ENCODE assay signal across 27 cellular contexts in genomic region chr12:94192506-94192905, GRCh38. TPM values are rescaled to one million over a fixed set of nuclear protein-coding genes. Genes with fewer than 3 reads are reported as not detected.
A peak's percentile ranks its signal among the peaks of the same experiment; 100 is the strongest.
DNase-seq lines count a peak whose midpoint lies in the region; ATAC-seq, FAIRE-seq and TF ChIP-seq lines count a peak whose summit lies in the region.
"Had no signal": no experiment of that assay in that cellular context is flagged by ENCODE, and none has a peak within 500 bp of the region (broad histone marks: within the 10 kb centered on the region; RNA-seq: fewer than 3 reads in every experiment).

No MANE protein-coding gene starts in this region.

- H3K36me3 ChIP-seq in Loucy (ENCODE audit: insufficient read depth, low read length) (peaks cover 10% of the 10 kb centered on the region; the same call in 1 of the 2 replicates), bronchial epithelial cell (ENCODE audit: control insufficient read depth, insufficient read depth, low read length) (no peaks in the 10 kb centered on the region), neutrophil (peaks cover 100% of the 10 kb centered on the region)

- no peak overlapping the region for H3K4me3 Mint-ChIP-seq in activated CD8-positive, alpha-beta memory T cell treated with anti-CD3 and anti-CD28 coated beads, Interleukin-2, amount 10 ng/mL, durations not matched to agents 7 days and 5 days
- H3K4me3 Mint-ChIP-seq: B cell; CD8-positive, alpha-beta memory T cell had no signal

- peaks cover 3% of the 10 kb centered on the region for H3K9me3 Mint-ChIP-seq in activated CD8-positive, alpha-beta memory T cell treated with anti-CD3 and anti-CD28 coated beads, Interleukin-2, amount 10 ng/mL, durations not matched to agents 7 days and 5 days (ENCODE audit: low read depth)
- H3K9me3 Mint-ChIP-seq: CD8-positive, alpha-beta memory T cell had no signal

- DNase-seq in activated CD8-positive, alpha-beta memory T cell treated with anti-CD3 and anti-CD28 coated beads for 24 hours, result peak; percentile 4
- no peak for DNase-seq in activated CD8-positive, alpha-beta memory T cell treated with anti-CD3 and anti-CD28 coated beads, Interleukin-2, amount 10 ng/mL, durations not matched to agents 7 days and 5 days
- DNase-seq in bronchial epithelial cell (ENCODE audit: low read depth) (peak; percentile 50), KG1 (lab: John Stamatoyannopoulos, UW) (no peak), NOMO-1 treated with DMSO at 0.1 percent for 48 hours (lab: John Stamatoyannopoulos, UW; ENCODE audit: unreplicated experiment) (no peak)
- no peak for DNase-seq in activated CD4-positive, CD25-positive, alpha-beta regulatory T cell treated with anti-CD3 and anti-CD28 coated beads, Interleukin-2, amount 50 U/mL, for 72 hours
- DNase-seq: Calu3; CD8-positive, alpha-beta memory T cell; DND-41; NCI-H1092 treated with DMSO at 0.1 percent for 48 hours; NCI-H1436; NCI-H187; NCI-H2081 treated with DMSO at 0.1 percent for 48 hours; NCI-H2171; NCI-H226; NCI-H510A; NCI-H69; SIG-M5; SW 1271 had no signal

- H3K27me3 Mint-ChIP-seq in activated CD8-positive, alpha-beta memory T cell treated with anti-CD3 and anti-CD28 coated beads, Interleukin-2, amount 10 ng/mL, durations not matched to agents 7 days and 5 days, result no peaks in the 10 kb centered on the region
- H3K27me3 Mint-ChIP-seq: B cell; CD8-positive, alpha-beta memory T cell had no signal

- no peak overlapping the region for H3K9ac ChIP-seq in Loucy (ENCODE audit: low read depth, low read length, poor library complexity, severe bottlenecking)

- H3K9me2 ChIP-seq in Loucy (replicated peaks; ENCODE audit: low read depth, low read length), result no peaks in the 10 kb centered on the region

- H3K4me1 ChIP-seq in Loucy (ENCODE audit: insufficient read depth, low read length, poor library complexity, severe bottlenecking) (peaks cover 27% of the 10 kb centered on the region), neutrophil (ENCODE audit: control insufficient read depth in 1 of 2, insufficient read depth in 1 of 2, low read depth in 1 of 2, low read length in 1 of 2) (peaks cover 0 to 4% of the 10 kb centered on the region in 2 experiments)

- H3K79me2 ChIP-seq in Loucy (ENCODE audit: insufficient read depth, low read length), result no peaks in the 10 kb centered on the region

- TF ChIP-seq CTCF in Loucy (conservative IDR thresholded peaks at IDR 0.05; ENCODE audit: low read length) (no peak), bronchial epithelial cell (IDR thresholded peaks at IDR 0.05; ENCODE audit: insufficient read depth, low read length, severe bottlenecking) (no peak), neutrophil (IDR thresholded peaks at IDR 0.05) (no peak)

- H3F3A ChIP-seq in Loucy (ENCODE audit: low read depth), result no peaks in the 10 kb centered on the region

- no peak overlapping the region for H2AFZ ChIP-seq in Loucy (ENCODE audit: low read length)

- peaks cover 3% of the 10 kb centered on the region for H3K4me1 Mint-ChIP-seq in activated CD8-positive, alpha-beta memory T cell treated with anti-CD3 and anti-CD28 coated beads, Interleukin-2, amount 10 ng/mL, durations not matched to agents 7 days and 5 days

- H3K4me3 ChIP-seq in Loucy (ENCODE audit: low read length, poor library complexity, severe bottlenecking) (no peak overlapping the region), bronchial epithelial cell (ENCODE audit: low read depth, low read length) (no peak overlapping the region), neutrophil (ENCODE audit: low read depth in 1 of 2, low read length in 1 of 2) (no peak overlapping the region)
- H3K4me3 ChIP-seq: SK-N-MC had no signal

- H3K27me3 ChIP-seq in Loucy (ENCODE audit: insufficient read depth, low read length, poor library complexity, severe bottlenecking) (no peaks in the 10 kb centered on the region), bronchial epithelial cell (ENCODE audit: control insufficient read depth, insufficient read depth, low read length) (peaks cover 2% of the 10 kb centered on the region), neutrophil (no peaks in the 10 kb centered on the region)

- CTCF ChIA-PET in activated CD8-positive, alpha-beta memory T cell treated with anti-CD3 and anti-CD28 coated beads, Interleukin-2, amount 10 ng/mL, durations not matched to agents 7 days and 5 days (lab: Charles Lee), result interaction anchor here (2.2 kb wide), 1 partner anchor 18 kb away, joined by 5 read pairs; no protein-coding TSS in a partner anchor

- FAIRE-seq in bronchial epithelial cell (lab: Jason Lieb, UNC), result no peak
- FAIRE-seq: H54, RCC 7860 had no signal

- H3K36me3 Mint-ChIP-seq in activated CD8-positive, alpha-beta memory T cell treated with anti-CD3 and anti-CD28 coated beads, Interleukin-2, amount 10 ng/mL, durations not matched to agents 7 days and 5 days, result peaks cover 39% of the 10 kb centered on the region

- H3K27ac Mint-ChIP-seq in activated CD8-positive, alpha-beta memory T cell treated with anti-CD3 and anti-CD28 coated beads, Interleukin-2, amount 10 ng/mL, durations not matched to agents 7 days and 5 days, result no peak overlapping the region

- peak overlapping the region; percentile 25 for H3K27ac ChIP-seq in neutrophil
- H3K27ac ChIP-seq: 22Rv1, C4-2B, SK-N-MC had no signal

- no peaks in the 10 kb centered on the region for H4K20me1 ChIP-seq in Loucy (ENCODE audit: insufficient read depth, low read length, poor library complexity, severe bottlenecking)

- no peaks in the 10 kb centered on the region for H3K9me3 ChIP-seq in Loucy (ENCODE audit: insufficient read depth, low read depth, low read length)
- H3K9me3 ChIP-seq in neutrophil, result no peaks in the 10 kb centered on the region

- ATAC-seq in activated CD8-positive, alpha-beta memory T cell treated with anti-CD3 and anti-CD28 coated beads, Interleukin-2, amount 10 ng/mL, durations not matched to agents 7 days and 5 days, result no peak

- H3K4me2 ChIP-seq in Loucy (ENCODE audit: low read depth, low read length, poor library complexity, severe bottlenecking), result peak overlapping the region; percentile 42

RNA-seq across cellular contexts. Expression of gene PLXNC1, which starts 44.1 kb away (rescaled TPM):
- 10 to 100 TPM; 10.4 to 13.1 TPM for total RNA-seq in activated CD8-positive, alpha-beta memory T cell treated with anti-CD3 and anti-CD28 coated beads, Interleukin-2, amount 10 ng/mL, durations not matched to agents 7 days and 5 days
- total RNA-seq in bronchial epithelial cell, result under 0.01 TPM in 2 replicates

Comparison
In these comparisons a context has a peak if more than half of its experiments do, and no peak if none do; other contexts are left out.
1. DNase-seq: peak in activated CD8-positive, alpha-beta memory T cell treated with anti-CD3 and anti-CD28 coated beads for 24 hours (single experiment) and bronchial epithelial cell (single experiment); none in activated CD8-positive, alpha-beta memory T cell treated with anti-CD3 and anti-CD28 coated beads, Interleukin-2, amount 10 ng/mL, durations not matched to agents 7 days and 5 days (single experiment), activated CD4-positive, CD25-positive, alpha-beta regulatory T cell treated with anti-CD3 and anti-CD28 coated beads, Interleukin-2, amount 50 U/mL, for 72 hours (single experiment), KG1 (single experiment) and NOMO-1 treated with DMSO at 0.1 percent for 48 hours (single experiment).
2. RNA of gene PLXNC1, which starts 44.1 kb away (total RNA-seq): 10.4 to 13.1 TPM in activated CD8-positive, alpha-beta memory T cell treated with anti-CD3 and anti-CD28 coated beads, Interleukin-2, amount 10 ng/mL, durations not matched to agents 7 days and 5 days; under 0.01 TPM in bronchial epithelial cell; every median in the first group is over 10 times any median in the second.